Comparison of ENCODE assay signal across 7 cellular contexts in genomic region chr12:27068863-27069262, GRCh38. TPM values are rescaled to one million over a fixed set of nuclear protein-coding genes. Genes with fewer than 3 reads are reported as not detected.
"Had no signal": no experiment of that assay in that cellular context is flagged by ENCODE, and none has a peak within 500 bp of the region (broad histone marks: within the 10 kb centered on the region; RNA-seq: fewer than 3 reads in every experiment).

No MANE protein-coding gene starts in this region.

- H3K27me3 Mint-ChIP-seq: IgD-negative memory B cell had no signal

- H3K27ac Mint-ChIP-seq: IgD-negative memory B cell had no signal

- H3K4me3 Mint-ChIP-seq: IgD-negative memory B cell had no signal

- H3K4me3 ChIP-seq: K562 had no signal

- DNase-seq: IMR-90 had no signal

- ATAC-seq: HepG2, K562 had no signal

- H3K27ac ChIP-seq: HL-60 had no signal

RNA-seq across cellular contexts. Expression of gene C12orf71, which starts 13.5 kb away (rescaled TPM):
- total RNA-seq: HepG2, HT-29, HT1080, IMR-90, K562 had no signal
- polyA plus RNA-seq: HepG2, IgD-negative memory B cell, IMR-90, K562 had no signal
